ENCODE assay signal across 10 cellular contexts in genomic region chr5:127777957-127778356, GRCh38.
"Had no signal": no experiment of that assay in that cellular context is flagged by ENCODE, and none has a peak within 500 bp of the region (broad histone marks: within the 10 kb centered on the region; RNA-seq: fewer than 3 reads in every experiment).

No MANE protein-coding gene starts in this region.

- H3K4me3 Mint-ChIP-seq: HFFc6, IgD-negative memory B cell had no signal

- H3K4me3 ChIP-seq: GM23248, HAP-1 had no signal

- H3K36me3 Mint-ChIP-seq: IgD-negative memory B cell had no signal

- FAIRE-seq: HepG2 had no signal

- H2AFZ ChIP-seq: GM23248 had no signal

- H3K27ac ChIP-seq: GM23248, HL-60 had no signal

- H3K27me3 Mint-ChIP-seq: IgD-negative memory B cell had no signal

- DNase-seq: GM23248, GOT3, H7, HFFc6, KBM-7 had no signal

- H3K27ac Mint-ChIP-seq: HFFc6, IgD-negative memory B cell had no signal

- H3K36me3 ChIP-seq: HAP-1 had no signal

- H3K9me3 ChIP-seq: HAP-1 had no signal

- ATAC-seq: HCT116, HepG2 had no signal

- H3K4me1 ChIP-seq: HAP-1 had no signal

- H3K9ac ChIP-seq: GM23248 had no signal
